In genomic region chr16:80107900-80108299, GRCh38 we compare ENCODE assay signal across 20 cellular contexts.
"Had no signal": no experiment of that assay in that cellular context is flagged by ENCODE, and none has a peak within 500 bp of the region (broad histone marks: within the 10 kb centered on the region; RNA-seq: fewer than 3 reads in every experiment).

No MANE protein-coding gene starts in this region.

- H3K27ac ChIP-seq: ascending aorta, cardiac muscle cell, parathyroid adenoma, stomach, suprapubic skin, transverse colon, uterus had no signal

- DNase-seq: activated T-cell treated with anti-CD3 and anti-CD28 coated beads, Interleukin-2, amount 50 U/mL, for 1 hour; cortex of kidney; endodermal cell; hippocampal formation; left cardiac atrium; mesenchymal stem cell; right cardiac atrium; stimulated activated CD4-positive, alpha-beta T cell treated with anti-CD3 and anti-CD28 coated beads, Interleukin-12 subunit alpha, Interleukin-12 subunit beta, amount 100 ng/mL, for 4 hours; stimulated activated CD4-positive, alpha-beta T cell treated with anti-CD3 and anti-CD28 coated beads, Interleukin-1b, Interleukin-23, amount 100 ng/mL, for 48 hours; stomach; T-cell; transverse colon; uterus had no signal

- H3K4me3 ChIP-seq: ascending aorta, cardiac muscle cell, stomach, suprapubic skin, transverse colon, uterus had no signal

- H3K4me1 ChIP-seq: ascending aorta, parathyroid adenoma, stomach, transverse colon, uterus had no signal

- ATAC-seq: activated naive CD4-positive, alpha-beta T cell treated with anti-CD3 and anti-CD28 coated beads, Interleukin-2, amount 50 U/mL, for 72 hours; left cardiac atrium; right cardiac atrium; stimulated activated effector memory CD8-positive, alpha-beta T cell treated with anti-CD3 and anti-CD28 coated beads, Interleukin-12 subunit alpha, Interleukin-12 subunit beta, amount 100 ng/mL, for 72 hours; T-cell; WTC11 had no signal

- H3K9me3 ChIP-seq: ascending aorta, stomach, suprapubic skin, transverse colon, uterus had no signal

- H3K36me3 ChIP-seq: ascending aorta, cardiac muscle cell, stomach, suprapubic skin, transverse colon, uterus had no signal

- H3K27me3 ChIP-seq: ascending aorta, stomach, suprapubic skin, transverse colon, uterus had no signal
